10 cellular contexts compared by ENCODE assay signal in the genomic region with DNA sequence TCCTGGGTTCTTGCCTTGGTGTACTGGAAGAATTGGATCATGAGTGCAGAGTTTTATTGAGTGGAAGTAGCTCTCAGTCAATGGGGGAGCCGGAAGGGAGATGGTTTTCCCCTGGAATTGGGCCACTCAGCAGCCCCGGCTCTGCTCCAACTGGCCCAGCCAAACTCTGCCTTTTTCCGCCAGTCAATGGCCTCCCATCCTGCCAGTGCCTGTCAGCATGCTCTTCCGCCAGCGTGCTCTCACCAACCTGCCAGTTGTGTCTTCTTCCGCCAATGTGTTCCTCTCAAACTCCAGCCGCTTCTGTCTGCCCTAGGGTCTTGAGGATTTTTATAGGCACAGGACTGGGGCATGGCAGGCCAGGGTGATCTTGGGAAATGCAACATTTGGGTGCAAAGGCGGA. TPM values are rescaled to one million over a fixed set of nuclear protein-coding genes. Genes with fewer than 3 reads are reported as not detected.
"Had no signal": no experiment of that assay in that cellular context is flagged by ENCODE, and none has a peak within 500 bp of the region (broad histone marks: within the 10 kb centered on the region; RNA-seq: fewer than 3 reads in every experiment).

No MANE protein-coding gene starts in this region.

- H3K36me3 Mint-ChIP-seq: IgD-negative memory B cell had no signal

- H3K27ac ChIP-seq: HL-60 had no signal

- H3K4me3 ChIP-seq: HAP-1 had no signal

- DNase-seq: GOT3, HFFc6, KG1 had no signal

- H3K27me3 Mint-ChIP-seq: IgD-negative memory B cell had no signal

- H3K4me3 Mint-ChIP-seq: HFFc6, IgD-negative memory B cell had no signal

- H3K4me1 Mint-ChIP-seq: IgD-negative memory B cell had no signal

- H3K9me3 ChIP-seq: HAP-1 had no signal

- FAIRE-seq: H54, HepG2 had no signal

- H3K9me3 Mint-ChIP-seq: HFFc6 had no signal

- ATAC-seq: HCT116, HepG2 had no signal

- H3K4me1 ChIP-seq: HAP-1 had no signal

- H3K27ac Mint-ChIP-seq: HFFc6, IgD-negative memory B cell had no signal

- H3K36me3 ChIP-seq: HAP-1 had no signal

RNA-seq across cellular contexts. Expression of gene AADACL2, which starts 12.4 kb away (rescaled TPM):
- total RNA-seq: HepG2, HFFc6, HT1080 had no signal
- polyA plus RNA-seq: HepG2, IgD-negative memory B cell had no signal
